ENCODE assay signal across 1 cellular context in genomic region chr9:98576354-98576753, GRCh38.
TF ChIP-seq lines count a peak whose summit lies in the region.

No MANE protein-coding gene starts in this region.

TF ChIP-seq in K562, 482 proteins besides CTCF, POLR2A, EP300 and RAD21 (continued from another document and continues in another):
- TF ChIP-seq, protein P1, sequence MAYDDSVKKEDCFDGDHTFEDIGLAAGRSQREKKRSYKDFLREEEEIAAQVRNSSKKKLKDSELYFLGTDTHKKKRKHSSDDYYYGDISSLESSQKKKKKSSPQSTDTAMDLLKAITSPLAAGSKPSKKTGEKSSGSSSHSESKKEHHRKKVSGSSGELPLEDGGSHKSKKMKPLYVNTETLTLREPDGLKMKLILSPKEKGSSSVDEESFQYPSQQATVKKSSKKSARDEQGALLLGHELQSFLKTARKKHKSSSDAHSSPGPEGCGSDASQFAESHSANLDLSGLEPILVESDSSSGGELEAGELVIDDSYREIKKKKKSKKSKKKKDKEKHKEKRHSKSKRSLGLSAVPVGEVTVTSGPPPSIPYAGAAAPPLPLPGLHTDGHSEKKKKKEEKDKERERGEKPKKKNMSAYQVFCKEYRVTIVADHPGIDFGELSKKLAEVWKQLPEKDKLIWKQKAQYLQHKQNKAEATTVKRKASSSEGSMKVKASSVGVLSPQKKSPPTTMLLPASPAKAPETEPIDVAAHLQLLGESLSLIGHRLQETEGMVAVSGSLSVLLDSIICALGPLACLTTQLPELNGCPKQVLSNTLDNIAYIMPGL (CRISPR knock-in tag; IDR thresholded peaks at IDR 0.05) = no peak
- TF ChIP-seq POLR2AphosphoS5 (IDR thresholded peaks at IDR 0.05; ENCODE audit: control insufficient read depth, insufficient read depth, low read depth, low read length) (peak; percentile 95), TFAP4 (CRISPR knock-in tag; IDR thresholded peaks at IDR 0.05; ENCODE audit: borderline replicate concordance) (no peak), CREB1 (IDR thresholded peaks at IDR 0.05) (peak; percentile 53; the same call in 1 of the 2 replicates), CREB1 (CRISPR knock-in tag; IDR thresholded peaks at IDR 0.05) (no peak), CXXC5 (CRISPR knock-in tag; IDR thresholded peaks at IDR 0.05) (peak; percentile 33; the same call in 1 of the 2 replicates), LARP7 (IDR thresholded peaks at IDR 0.05) (no peak), ZMIZ1 (IDR thresholded peaks at IDR 0.05; ENCODE audit: low read depth in 2 of 2, low read length in 2 of 2) (peak in 1 of 2 experiments; percentile 89; a peak in 2 of 4 replicates), JUN (IDR thresholded peaks at IDR 0.05; ENCODE audit: borderline replicate concordance, low read depth, low read length) (peak; percentile 49; the same call in 1 of the 2 replicates), JUN (CRISPR knock-in tag; IDR thresholded peaks at IDR 0.05; ENCODE audit: borderline replicate concordance) (no peak), SMARCC2 (IDR thresholded peaks at IDR 0.05; ENCODE audit: low read depth) (peak; percentile 66; the same call in 1 of the 2 replicates), PRDM10 (IDR thresholded peaks at IDR 0.05; ENCODE audit: partially characterized antibody) (peak; percentile 30), CEBPB (tag; IDR thresholded peaks at IDR 0.05) (peak; percentile 54), BCLAF1 (IDR thresholded peaks at IDR 0.05; ENCODE audit: borderline replicate concordance in 1 of 2, control insufficient read depth in 1 of 2, low read depth in 2 of 2, low read length in 1 of 2) (no peak), SOX6 (IDR thresholded peaks at IDR 0.05) (peak; percentile 79), PHB2 (IDR thresholded peaks at IDR 0.05; ENCODE audit: low read depth) (peak; percentile 30; the same call in 1 of the 2 replicates), ELF4 (CRISPR knock-in tag; IDR thresholded peaks at IDR 0.05) (no peak), HDAC2 (IDR thresholded peaks at IDR 0.05) (peak; percentile 97; the same call in 1 of the 2 replicates), KAT8 (IDR thresholded peaks at IDR 0.05; ENCODE audit: low read depth) (no peak), ATF1 (CRISPR knock-in tag; IDR thresholded peaks at IDR 0.05) (no peak), ATF1 (tag; IDR thresholded peaks at IDR 0.05) (0 out of 2 replicates have a peak, but pooled peaks have one; percentile 6), ZKSCAN1 (IDR thresholded peaks at IDR 0.05; ENCODE audit: low read depth, low read length) (peak; percentile 99), SNRNP70 (optimal IDR thresholded peaks at IDR 0.05; ENCODE audit: low read depth, low read length) (no peak), TEAD2 (tag; IDR thresholded peaks at IDR 0.05) (no peak), ESRRA (IDR thresholded peaks at IDR 0.05; ENCODE audit: borderline replicate concordance, low read depth) (peak; percentile 30; the same call in 1 of the 2 replicates), ZBTB12 (CRISPR knock-in tag; IDR thresholded peaks at IDR 0.05) (no peak), ZFPM2 (CRISPR knock-in tag; IDR thresholded peaks at IDR 0.05) (no peak), CBFA2T3 (IDR thresholded peaks at IDR 0.05) (peak; percentile 99), STAT5A (IDR thresholded peaks at IDR 0.05; ENCODE audit: borderline replicate concordance, low read length) (peak; percentile 89), NCOA1 (IDR thresholded peaks at IDR 0.05; ENCODE audit: low read depth) (peak; percentile 43; the same call in 1 of the 2 replicates), MEF2D (tag; conservative IDR thresholded peaks at IDR 0.05; ENCODE audit: low read depth) (0 out of 2 replicates have a peak, but pooled peaks have one; percentile 48), RBM15 (IDR thresholded peaks at IDR 0.05; ENCODE audit: insufficient read depth, low read length) (no peak), PURB (CRISPR knock-in tag; IDR thresholded peaks at IDR 0.05; ENCODE audit: low read depth) (no peak), RBM14 (IDR thresholded peaks at IDR 0.05; ENCODE audit: borderline replicate concordance, insufficient read depth, low read depth, low read length) (no peak), GATAD2B (IDR thresholded peaks at IDR 0.05; ENCODE audit: borderline replicate concordance) (0 out of 2 replicates have a peak, but pooled peaks have one; percentile 52)
- TF ChIP-seq, protein P2, sequence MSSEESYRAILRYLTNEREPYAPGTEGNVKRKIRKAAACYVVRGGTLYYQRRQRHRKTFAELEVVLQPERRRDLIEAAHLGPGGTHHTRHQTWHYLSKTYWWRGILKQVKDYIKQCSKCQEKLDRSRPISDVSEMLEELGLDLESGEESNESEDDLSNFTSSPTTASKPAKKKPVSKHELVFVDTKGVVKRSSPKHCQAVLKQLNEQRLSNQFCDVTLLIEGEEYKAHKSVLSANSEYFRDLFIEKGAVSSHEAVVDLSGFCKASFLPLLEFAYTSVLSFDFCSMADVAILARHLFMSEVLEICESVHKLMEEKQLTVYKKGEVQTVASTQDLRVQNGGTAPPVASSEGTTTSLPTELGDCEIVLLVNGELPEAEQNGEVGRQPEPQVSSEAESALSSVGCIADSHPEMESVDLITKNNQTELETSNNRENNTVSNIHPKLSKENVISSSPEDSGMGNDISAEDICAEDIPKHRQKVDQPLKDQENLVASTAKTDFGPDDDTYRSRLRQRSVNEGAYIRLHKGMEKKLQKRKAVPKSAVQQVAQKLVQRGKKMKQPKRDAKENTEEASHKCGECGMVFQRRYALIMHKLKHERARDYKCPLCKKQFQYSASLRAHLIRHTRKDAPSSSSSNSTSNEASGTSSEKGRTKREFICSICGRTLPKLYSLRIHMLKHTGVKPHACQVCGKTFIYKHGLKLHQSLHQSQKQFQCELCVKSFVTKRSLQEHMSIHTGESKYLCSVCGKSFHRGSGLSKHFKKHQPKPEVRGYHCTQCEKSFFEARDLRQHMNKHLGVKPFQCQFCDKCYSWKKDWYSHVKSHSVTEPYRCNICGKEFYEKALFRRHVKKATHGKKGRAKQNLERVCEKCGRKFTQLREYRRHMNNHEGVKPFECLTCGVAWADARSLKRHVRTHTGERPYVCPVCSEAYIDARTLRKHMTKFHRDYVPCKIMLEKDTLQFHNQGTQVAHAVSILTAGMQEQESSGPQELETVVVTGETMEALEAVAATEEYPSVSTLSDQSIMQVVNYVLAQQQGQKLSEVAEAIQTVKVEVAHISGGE (CRISPR knock-in tag; IDR thresholded peaks at IDR 0.05) = no peak
- TF ChIP-seq, protein P3, sequence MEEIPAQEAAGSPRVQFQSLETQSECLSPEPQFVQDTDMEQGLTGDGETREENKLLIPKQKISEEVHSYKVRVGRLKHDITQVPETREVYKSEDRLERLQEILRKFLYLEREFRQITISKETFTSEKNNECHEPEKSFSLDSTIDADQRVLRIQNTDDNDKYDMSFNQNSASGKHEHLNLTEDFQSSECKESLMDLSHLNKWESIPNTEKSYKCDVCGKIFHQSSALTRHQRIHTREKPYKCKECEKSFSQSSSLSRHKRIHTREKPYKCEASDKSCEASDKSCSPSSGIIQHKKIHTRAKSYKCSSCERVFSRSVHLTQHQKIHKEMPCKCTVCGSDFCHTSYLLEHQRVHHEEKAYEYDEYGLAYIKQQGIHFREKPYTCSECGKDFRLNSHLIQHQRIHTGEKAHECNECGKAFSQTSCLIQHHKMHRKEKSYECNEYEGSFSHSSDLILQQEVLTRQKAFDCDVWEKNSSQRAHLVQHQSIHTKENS (CRISPR knock-in tag; IDR thresholded peaks at IDR 0.05) = no peak
- TF ChIP-seq, protein P4, sequence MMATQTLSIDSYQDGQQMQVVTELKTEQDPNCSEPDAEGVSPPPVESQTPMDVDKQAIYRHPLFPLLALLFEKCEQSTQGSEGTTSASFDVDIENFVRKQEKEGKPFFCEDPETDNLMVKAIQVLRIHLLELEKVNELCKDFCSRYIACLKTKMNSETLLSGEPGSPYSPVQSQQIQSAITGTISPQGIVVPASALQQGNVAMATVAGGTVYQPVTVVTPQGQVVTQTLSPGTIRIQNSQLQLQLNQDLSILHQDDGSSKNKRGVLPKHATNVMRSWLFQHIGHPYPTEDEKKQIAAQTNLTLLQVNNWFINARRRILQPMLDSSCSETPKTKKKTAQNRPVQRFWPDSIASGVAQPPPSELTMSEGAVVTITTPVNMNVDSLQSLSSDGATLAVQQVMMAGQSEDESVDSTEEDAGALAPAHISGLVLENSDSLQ (IDR thresholded peaks at IDR 0.05) = peak; percentile 6; the same call in 1 of the 2 replicates
